In genomic region chr14:92728781-92729364, GRCh38 we compare ENCODE assay signal across 9 cellular contexts. TPM values are rescaled to one million over a fixed set of nuclear protein-coding genes. Genes with fewer than 3 reads are reported as not detected.
DNase-seq lines count a peak whose midpoint lies in the region; ATAC-seq, FAIRE-seq and TF ChIP-seq lines count a peak whose summit lies in the region.
"Had no signal": no experiment of that assay in that cellular context is flagged by ENCODE, and none has a peak within 500 bp of the region (broad histone marks: within the 10 kb centered on the region; RNA-seq: fewer than 3 reads in every experiment).

No MANE protein-coding gene starts in this region.

- no peak overlapping the region for H3K4me3 ChIP-seq in astrocyte (ENCODE audit: insufficient read depth, low read depth, low read length)
- H3K4me3 ChIP-seq in osteoblast (ENCODE audit: insufficient read depth, low read length) = no peak overlapping the region

- peaks cover 23% of the 10 kb centered on the region for H3K4me1 ChIP-seq in astrocyte (ENCODE audit: insufficient read depth, low read length)
- H3K4me1 ChIP-seq in osteoblast (ENCODE audit: insufficient read depth, low read length) = peaks cover 15% of the 10 kb centered on the region

- no peaks in the 10 kb centered on the region for H3K79me2 ChIP-seq in astrocyte (ENCODE audit: insufficient read depth, low read length)
- no peaks in the 10 kb centered on the region for H3K79me2 ChIP-seq in osteoblast (ENCODE audit: insufficient read depth, low read length)

- peaks cover 40% of the 10 kb centered on the region for H3K36me3 Mint-ChIP-seq in astrocyte (ENCODE audit: low read depth, unreplicated experiment)

- H3K4me2 ChIP-seq in astrocyte (ENCODE audit: low read length) = no peak overlapping the region
- H3K4me2 ChIP-seq in osteoblast (ENCODE audit: insufficient read depth, low read length) = no peak overlapping the region

- peaks cover 28% of the 10 kb centered on the region for H3K4me1 Mint-ChIP-seq in astrocyte (ENCODE audit: low read depth, unreplicated experiment)
- H3K4me1 Mint-ChIP-seq: neural crest cell had no signal

- no peak for FAIRE-seq in astrocyte (lab: Jason Lieb, UNC)

- in situ Hi-C loops in ACHN (cut with HindIII; ENCODE audit: low pct_ligation_motif_present, low pct_unique_long_range_greater_than_20kb, low sequenced_read_pairs) = no loop called here

- H3K4me3 Mint-ChIP-seq in astrocyte (ENCODE audit: unreplicated experiment) = no peak overlapping the region
- H3K4me3 Mint-ChIP-seq: neural crest cell had no signal

- H3K36me3 ChIP-seq in astrocyte (ENCODE audit: insufficient read depth, low read length) (peaks cover 9% of the 10 kb centered on the region), osteoblast (ENCODE audit: insufficient read depth, low read length) (no peaks in the 10 kb centered on the region)

- H3K27me3 ChIP-seq in astrocyte (ENCODE audit: insufficient read depth, low read length) = peaks cover 8% of the 10 kb centered on the region
- H3K27me3 ChIP-seq in osteoblast (ENCODE audit: insufficient read depth, low read length) = peaks cover 5% of the 10 kb centered on the region

- H3K27me3 Mint-ChIP-seq in astrocyte (ENCODE audit: low read depth, unreplicated experiment) = no peaks in the 10 kb centered on the region

- H2AFZ ChIP-seq in astrocyte (ENCODE audit: low read depth, low read length) (no peak overlapping the region), osteoblast (ENCODE audit: low read length) (no peak overlapping the region)

- no peak overlapping the region for H3K27ac Mint-ChIP-seq in astrocyte (ENCODE audit: unreplicated experiment)

- DNase-seq in ACHN = peak; percentile 81
- peak; percentile 26 to 37 for DNase-seq in Kasumi-1 (lab: John Stamatoyannopoulos, UW)
- DNase-seq in astrocyte (ENCODE audit: low read depth) = peak; percentile 53
- DNase-seq in stimulated activated CD4-positive, alpha-beta T cell treated with anti-CD3 and anti-CD28 coated beads, Interleukin-4, amount 100 ng/mL, for 1 hour = peak; percentile 25
- DNase-seq in GOT3 (lab: John Stamatoyannopoulos, UW) = no peak
- no peak for DNase-seq in osteoblast (ENCODE audit: insufficient read length, low spot score, missing footprints)
- DNase-seq in NCI-H2227 (lab: John Stamatoyannopoulos, UW; ENCODE audit: unreplicated experiment) = no peak

- H3K9ac ChIP-seq in astrocyte (ENCODE audit: low read length) = no peak overlapping the region

- no peak overlapping the region for H3K27ac ChIP-seq in astrocyte (ENCODE audit: low read depth, low read length)
- H3K27ac ChIP-seq in osteoblast (ENCODE audit: low read depth, low read length) = no peak overlapping the region

- H3K9me3 ChIP-seq in astrocyte (ENCODE audit: insufficient read depth, low read depth, low read length) (peaks cover 10% of the 10 kb centered on the region), osteoblast (ENCODE audit: low read depth, low read length) (no peaks in the 10 kb centered on the region)

- H4K20me1 ChIP-seq in astrocyte (ENCODE audit: insufficient read depth, low read length) (peaks cover 50% of the 10 kb centered on the region), osteoblast (ENCODE audit: insufficient read depth, low read length) (peaks cover 6% of the 10 kb centered on the region)

- ATAC-seq in GM19043 (IDR thresholded peaks at IDR 0.05; ENCODE audit: low read depth, unreplicated experiment) = peak; percentile 72

- no peak for TF ChIP-seq CTCF in astrocyte (IDR thresholded peaks at IDR 0.05; ENCODE audit: insufficient read depth, low read depth, low read length)
- no peak for TF ChIP-seq CTCF in osteoblast (IDR thresholded peaks at IDR 0.05; ENCODE audit: extremely low read depth, low read depth, low read length)

- peaks cover 3% of the 10 kb centered on the region for H3K9me3 Mint-ChIP-seq in astrocyte (ENCODE audit: unreplicated experiment)

RNA-seq across cellular contexts. Expression of gene LGMN, which starts 19.6 kb away (rescaled TPM):
- 232 and 278 TPM in 2 replicates for total RNA-seq in astrocyte
- total RNA-seq in osteoblast = 67.5 and 89.4 TPM in 2 replicates

Comparison
In these comparisons a context has a peak if more than half of its experiments do, and no peak if none do; other contexts are left out.
1. DNase-seq: peak in ACHN (single experiment), Kasumi-1 (2 of 2), astrocyte (single experiment) and stimulated activated CD4-positive, alpha-beta T cell treated with anti-CD3 and anti-CD28 coated beads, Interleukin-4, amount 100 ng/mL, for 1 hour (single experiment); none in GOT3 (single experiment), osteoblast (single experiment) and NCI-H2227 (single experiment).